In the genomic region with DNA sequence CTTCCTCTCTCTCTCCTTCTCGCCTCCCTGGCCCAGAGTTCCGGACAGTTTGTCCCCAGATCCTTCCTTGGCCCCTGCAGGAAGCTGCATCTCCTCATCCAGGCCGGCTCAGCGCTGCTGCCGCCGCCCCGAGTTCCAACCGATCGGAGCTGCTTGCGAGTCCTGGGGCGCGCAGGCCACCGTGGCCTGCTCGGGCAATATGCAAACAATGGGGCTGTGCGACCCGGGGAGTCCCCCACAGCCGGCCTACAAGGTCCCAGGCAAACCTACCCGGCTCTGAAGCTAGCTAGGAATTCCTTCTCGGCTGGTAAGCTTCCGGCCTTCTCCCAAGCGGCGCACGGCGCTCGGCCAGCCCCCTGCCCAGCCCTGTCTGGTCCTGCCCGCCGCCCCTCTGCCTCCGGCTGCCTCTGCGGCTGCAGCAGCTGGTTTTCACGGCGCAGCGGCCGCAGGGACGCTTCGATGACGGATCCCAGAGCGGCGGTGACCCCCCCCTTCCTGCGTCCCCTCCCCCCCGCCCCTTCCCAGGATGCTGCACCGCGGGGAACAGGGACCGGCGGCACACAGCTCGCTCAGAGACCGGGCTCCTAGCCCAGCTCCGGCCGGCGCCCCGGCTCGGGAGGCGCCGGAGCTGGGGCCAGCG, we compare ENCODE assay signal across 8 cellular contexts. TPM values are rescaled to one million over a fixed set of nuclear protein-coding genes. Genes with fewer than 3 reads are reported as not detected.
A peak's percentile ranks its signal among the peaks of the same experiment; 100 is the strongest.
DNase-seq lines count a peak whose midpoint lies in the region; ATAC-seq, FAIRE-seq and TF ChIP-seq lines count a peak whose summit lies in the region.

No MANE protein-coding gene starts in this region.

- no peaks in the 10 kb centered on the region for H3K27me3 Mint-ChIP-seq in activated CD8-positive, alpha-beta memory T cell treated with anti-CD3 and anti-CD28 coated beads, Interleukin-2, amount 10 ng/mL, durations not matched to agents 7 days and 5 days
- H3K27me3 Mint-ChIP-seq in IgD-negative memory B cell: peaks cover 16% of the 10 kb centered on the region
- H3K27me3 Mint-ChIP-seq in activated naive CD4-positive, alpha-beta T cell treated with anti-CD3 and anti-CD28 coated beads for 36 hours (ENCODE audit: low read depth): no peaks in the 10 kb centered on the region

- peak; percentile 6 for ATAC-seq in activated CD8-positive, alpha-beta memory T cell treated with anti-CD3 and anti-CD28 coated beads, Interleukin-2, amount 10 ng/mL, durations not matched to agents 7 days and 5 days
- ATAC-seq in Right ventricle myocardium inferior (peak; percentile 15), pancreas (peak; percentile 11 to 16 (median 15))

- no peak for FAIRE-seq in pancreas (lab: Jason Lieb, UNC)

- H3K4me1 Mint-ChIP-seq in activated CD8-positive, alpha-beta memory T cell treated with anti-CD3 and anti-CD28 coated beads, Interleukin-2, amount 10 ng/mL, durations not matched to agents 7 days and 5 days: peaks cover 54% of the 10 kb centered on the region
- H3K4me1 Mint-ChIP-seq in IgD-negative memory B cell: peaks cover 39 to 60% (median 39%) of the 10 kb centered on the region in 3 donors
- peaks cover 45% of the 10 kb centered on the region for H3K4me1 Mint-ChIP-seq in activated naive CD4-positive, alpha-beta T cell treated with anti-CD3 and anti-CD28 coated beads for 36 hours (ENCODE audit: low read depth)

- peaks cover 0 to 17% (median 3%) of the 10 kb centered on the region in 3 donors for H3K4me1 ChIP-seq in pancreas

- no peak for DNase-seq in activated CD8-positive, alpha-beta memory T cell treated with anti-CD3 and anti-CD28 coated beads, Interleukin-2, amount 10 ng/mL, durations not matched to agents 7 days and 5 days
- DNase-seq in activated CD8-positive, alpha-beta memory T cell treated with anti-CD3 and anti-CD28 coated beads, Interleukin-2, amount 50 U/mL, for 48 hours: no peak
- DNase-seq in activated naive CD4-positive, alpha-beta T cell treated with anti-CD3 and anti-CD28 coated beads for 36 hours: peak; percentile 19
- DNase-seq in Right ventricle myocardium inferior (ENCODE audit: missing footprints): peak; percentile 73
- DNase-seq in pancreas: peak in 2 of 6 donors; percentile 48 to 69
- no peak for DNase-seq in amniotic stem cell (lab: John Stamatoyannopoulos, UW)
- DNase-seq in GM10266 (ENCODE audit: extremely low spot score): no peak

- intact Hi-C loops in activated naive CD4-positive, alpha-beta T cell treated with anti-CD3 and anti-CD28 coated beads for 36 hours (cut with micrococcal nuclease): no loop called here
- intact Hi-C loops in Right ventricle myocardium inferior (cut with DNase I): loop anchor here (2.0 to 5.0 kb wide), 2 partner anchors 41 to 61 kb away; partner anchors contain the start of gene NCBP2L
- intact Hi-C loops in pancreas (cut with DNase I): no loop called here

- H3K27ac Mint-ChIP-seq in activated CD8-positive, alpha-beta memory T cell treated with anti-CD3 and anti-CD28 coated beads, Interleukin-2, amount 10 ng/mL, durations not matched to agents 7 days and 5 days: peak overlapping the region; percentile 94
- H3K27ac Mint-ChIP-seq in IgD-negative memory B cell: peak overlapping the region; percentile 98 to 100 (median 99)
- peak overlapping the region; percentile 86 for H3K27ac Mint-ChIP-seq in activated naive CD4-positive, alpha-beta T cell treated with anti-CD3 and anti-CD28 coated beads for 36 hours

- peaks cover 0 to 7% (median 0%) of the 10 kb centered on the region in 4 donors for H3K27me3 ChIP-seq in pancreas

- H3K36me3 Mint-ChIP-seq in activated CD8-positive, alpha-beta memory T cell treated with anti-CD3 and anti-CD28 coated beads, Interleukin-2, amount 10 ng/mL, durations not matched to agents 7 days and 5 days: peaks cover 28% of the 10 kb centered on the region
- H3K36me3 Mint-ChIP-seq in IgD-negative memory B cell: peaks cover 7% of the 10 kb centered on the region
- H3K36me3 Mint-ChIP-seq in activated naive CD4-positive, alpha-beta T cell treated with anti-CD3 and anti-CD28 coated beads for 36 hours (ENCODE audit: low read depth): peaks cover 13% of the 10 kb centered on the region

- H3K9me3 Mint-ChIP-seq in activated CD8-positive, alpha-beta memory T cell treated with anti-CD3 and anti-CD28 coated beads, Interleukin-2, amount 10 ng/mL, durations not matched to agents 7 days and 5 days (ENCODE audit: low read depth): no peaks in the 10 kb centered on the region
- H3K9me3 Mint-ChIP-seq in IgD-negative memory B cell: peaks cover 0 to 3% (median 0%) of the 10 kb centered on the region in 3 donors
- H3K9me3 Mint-ChIP-seq in activated naive CD4-positive, alpha-beta T cell treated with anti-CD3 and anti-CD28 coated beads for 36 hours: no peaks in the 10 kb centered on the region

- peak overlapping the region; percentile 96 for H3K4me3 Mint-ChIP-seq in activated CD8-positive, alpha-beta memory T cell treated with anti-CD3 and anti-CD28 coated beads, Interleukin-2, amount 10 ng/mL, durations not matched to agents 7 days and 5 days
- peak overlapping the region; percentile 93 to 99 (median 95) for H3K4me3 Mint-ChIP-seq in IgD-negative memory B cell
- peak overlapping the region; percentile 92 for H3K4me3 Mint-ChIP-seq in activated naive CD4-positive, alpha-beta T cell treated with anti-CD3 and anti-CD28 coated beads for 36 hours

- H3K9me3 ChIP-seq in pancreas: no peaks in the 10 kb centered on the region

- no peak for TF ChIP-seq CTCF in pancreas (IDR thresholded peaks at IDR 0.05)
- no peak for TF ChIP-seq CTCF in GM10266 (IDR thresholded peaks at IDR 0.05; ENCODE audit: control insufficient read depth, insufficient read depth, low read depth, missing control alignments)

- CTCF ChIA-PET in activated CD8-positive, alpha-beta memory T cell treated with anti-CD3 and anti-CD28 coated beads, Interleukin-2, amount 10 ng/mL, durations not matched to agents 7 days and 5 days (lab: Charles Lee): interaction anchor here (0.9 to 12.5 kb wide), 6 partner anchors 15 to 60 kb away, joined by 3 to 261 read pairs (median 7); partner anchors contain the start of genes NCBP2L and TSC22D3
- CTCF ChIA-PET in activated naive CD4-positive, alpha-beta T cell treated with anti-CD3 and anti-CD28 coated beads for 36 hours (lab: Charles Lee): interaction anchor here (1.1 to 9.5 kb wide), 7 partner anchors 13 to 61 kb away, joined by 3 to 171 read pairs (median 5); partner anchors contain the start of genes NCBP2L and TSC22D3

- peak overlapping the region; percentile 18 to 48 (median 35) for H3K4me3 ChIP-seq in pancreas

- WGBS in pancreas, 2 donors: 39 to 46% methylated on average over 52 to 54 of the region's 54 CpGs

- peak overlapping the region; percentile 62 to 82 (median 74) for H3K27ac ChIP-seq in pancreas

- peaks cover 0 to 11% (median 3%) of the 10 kb centered on the region in 3 donors for H3K36me3 ChIP-seq in pancreas

RNA-seq across cellular contexts. Expression of gene TSC22D3, which starts 59.4 kb away (rescaled TPM):
- 10 to 100 TPM; 37.1 to 57.2 TPM for total RNA-seq in activated CD8-positive, alpha-beta memory T cell treated with anti-CD3 and anti-CD28 coated beads, Interleukin-2, amount 10 ng/mL, durations not matched to agents 7 days and 5 days
- polyA plus RNA-seq in IgD-negative memory B cell (1,475 TPM), pancreas (10 to 100 TPM; 38.8 to 61.5 TPM)
- 10 to 100 TPM; 28.0 to 29.2 TPM for total RNA-seq in activated naive CD4-positive, alpha-beta T cell treated with anti-CD3 and anti-CD28 coated beads for 36 hours
- total RNA-seq in Right ventricle myocardium inferior (72.0 TPM), pancreas (10 to 100 TPM; 12.8 to 86.6 (median 47.3) TPM)

Comparison
In these comparisons a context has a peak if more than half of its experiments do, and no peak if none do; other contexts are left out.
1. DNase-seq: peak in activated naive CD4-positive, alpha-beta T cell treated with anti-CD3 and anti-CD28 coated beads for 36 hours (single experiment) and Right ventricle myocardium inferior (single experiment); none in activated CD8-positive, alpha-beta memory T cell treated with anti-CD3 and anti-CD28 coated beads, Interleukin-2, amount 10 ng/mL, durations not matched to agents 7 days and 5 days (single experiment), activated CD8-positive, alpha-beta memory T cell treated with anti-CD3 and anti-CD28 coated beads, Interleukin-2, amount 50 U/mL, for 48 hours (single experiment), amniotic stem cell (single experiment) and GM10266 (single experiment).
2. Peak in every context shown above with its lines, with median percentiles within 50 percentile points of each other: ATAC-seq, H3K27ac Mint-ChIP-seq and H3K4me3 Mint-ChIP-seq.